In genomic region chr19:42450314-42450934, GRCh38 we compare ENCODE assay signal across 8 cellular contexts. TPM values are rescaled to one million over a fixed set of nuclear protein-coding genes. Genes with fewer than 3 reads are reported as not detected.
DNase-seq lines count a peak whose midpoint lies in the region; ATAC-seq, FAIRE-seq and TF ChIP-seq lines count a peak whose summit lies in the region.

No MANE protein-coding gene starts in this region.

- intact Hi-C loops in dorsolateral prefrontal cortex (cut with DNase I): loop anchor here (1.0 to 2.0 kb wide), 2 partner anchors 78 to 79 kb away; partner anchors contain the start of gene CEACAM1 (in 1 of the 2)

- no peaks in the 10 kb centered on the region for H3K9me3 ChIP-seq in lung (ENCODE audit: control insufficient read depth in 2 of 2, insufficient read depth in 1 of 2, low read length in 1 of 2)

- H3K27ac ChIP-seq in dorsolateral prefrontal cortex (no peak overlapping the region), lung (ENCODE audit: low read depth in 1 of 2, low read length in 1 of 2) (no peak overlapping the region)

- TF ChIP-seq CTCF in dorsolateral prefrontal cortex (IDR thresholded peaks at IDR 0.05 in 54 of 56, conservative IDR thresholded peaks at IDR 0.05 in 2 of 56; ENCODE audit: low read depth in 1 of 56, partially characterized antibody in 56 of 56) (peak; percentile 76 to 98 (median 92)), lung (IDR thresholded peaks at IDR 0.05; ENCODE audit: control extremely low read depth, extremely low read depth) (peak; percentile 93)

- no peaks in the 10 kb centered on the region for H3K27me3 ChIP-seq in dorsolateral prefrontal cortex
- H3K27me3 ChIP-seq in lung (ENCODE audit: control insufficient read depth, insufficient read depth): no peaks in the 10 kb centered on the region

- H3K4me1 ChIP-seq in lung (ENCODE audit: control insufficient read depth in 2 of 2, insufficient read depth in 2 of 2, low read length in 2 of 2): peaks cover 0 to 3% of the 10 kb centered on the region in 2 donors

- H3K4me3 ChIP-seq in dorsolateral prefrontal cortex (no peak overlapping the region), lung (no peak overlapping the region)

- H3K36me3 ChIP-seq in lung (ENCODE audit: control insufficient read depth in 2 of 2, insufficient read depth in 2 of 2, low read length in 2 of 2): no peaks in the 10 kb centered on the region

- ATAC-seq in GM18505 (IDR thresholded peaks at IDR 0.05; ENCODE audit: unreplicated experiment) (peak; percentile 93), HG03378 (IDR thresholded peaks at IDR 0.05; ENCODE audit: unreplicated experiment) (peak; percentile 78), lung (ENCODE audit: insufficient read depth, low FRiP score) (peak; percentile 75)

- WGBS in lung, 2 donors: 0 to 1% methylated on average over 3 of the region's 3 CpGs

- peak; percentile 80 to 91 for DNase-seq in NCI-H526 (lab: John Stamatoyannopoulos, UW)
- DNase-seq in activated CD4-positive, alpha-beta T cell treated with anti-CD3 and anti-CD28 coated beads, Interleukin-2, amount 50 U/mL, for 24 hours (ENCODE audit: low read depth in 1 of 2, low spot score in 1 of 2): peak; percentile 43 to 72
- DNase-seq in dorsolateral prefrontal cortex: peak; percentile 37 to 81 (median 72)
- DNase-seq in lung (ENCODE audit: low spot score): peak; percentile 83
- DNase-seq in stimulated activated CD8-positive, alpha-beta memory T cell treated with anti-CD3 and anti-CD28 coated beads, Interleukin-12 subunit alpha, Interleukin-12 subunit beta, amount 100 ng/mL, for 24 hours (ENCODE audit: extremely low read depth): peak; percentile 30

- FAIRE-seq in A204.1 (lab: Jason Lieb, UNC): peak; percentile 89

- no peak for TF ChIP-seq POLR2A in GM18505 (IDR thresholded peaks at IDR 0.05; ENCODE audit: borderline replicate concordance, extremely low read depth, insufficient read depth, insufficient read length)

RNA-seq across cellular contexts. Expression of gene CXCL17, which starts 7.7 kb away (rescaled TPM):
- not detected for total RNA-seq in dorsolateral prefrontal cortex
- 100 to 1,000 TPM in 1 of 2 donors, 10 to 100 TPM in 1; 98.9 to 154 TPM for total RNA-seq in lung
- 100 to 1,000 TPM; 289 to 688 TPM for polyA plus RNA-seq in lung

RNA-seq across cellular contexts. Expression of gene LIPE, which starts 23.2 kb away (rescaled TPM):
- total RNA-seq in dorsolateral prefrontal cortex (100 to 1,000 TPM in 24 of 120 experiments, 10 to 100 TPM in 96; 21.9 to 264 (median 65.6) TPM), lung (1 to 10 TPM; 4.5 TPM)
- 1 to 10 TPM; 3.6 to 7.7 TPM for polyA plus RNA-seq in lung

Comparison
In these comparisons a context has a peak if more than half of its experiments do, and no peak if none do; other contexts are left out.
1. DNase-seq: peak in every context shown above with its lines; median percentile 86 in NCI-H526; 83 in lung; 72 in dorsolateral prefrontal cortex; 58 in activated CD4-positive, alpha-beta T cell treated with anti-CD3 and anti-CD28 coated beads, Interleukin-2, amount 50 U/mL, for 24 hours; 30 in stimulated activated CD8-positive, alpha-beta memory T cell treated with anti-CD3 and anti-CD28 coated beads, Interleukin-12 subunit alpha, Interleukin-12 subunit beta, amount 100 ng/mL, for 24 hours.
2. RNA of gene CXCL17, which starts 7.7 kb away (total RNA-seq): 98.9 to 154 TPM in lung; not detected in dorsolateral prefrontal cortex; every median in the first group is over 10 times any median in the second.
3. RNA of gene LIPE, which starts 23.2 kb away (total RNA-seq): 21.9 to 264 TPM in dorsolateral prefrontal cortex; 4.5 TPM in lung; every median in the first group is over 4 times any median in the second.
4. Peak in every context shown above with its lines, with median percentiles within 50 percentile points of each other: ATAC-seq.